Comparison of ENCODE assay signal across 8 cellular contexts in the genomic region with DNA sequence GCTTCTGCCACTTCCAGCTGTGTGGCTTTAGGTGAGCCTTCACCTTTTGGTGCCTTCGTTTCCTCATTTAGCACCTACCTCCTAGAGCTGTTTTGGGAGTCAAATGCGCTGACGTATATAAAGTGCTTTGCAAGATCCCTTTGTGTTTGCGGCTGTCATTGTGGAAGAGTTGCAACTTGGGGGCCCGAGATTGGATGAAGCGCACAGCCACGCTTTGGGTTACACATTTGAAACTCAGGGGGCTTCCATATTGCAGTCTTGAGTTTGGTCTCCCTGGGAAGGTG. TPM values are rescaled to one million over a fixed set of nuclear protein-coding genes. Genes with fewer than 3 reads are reported as not detected.
DNase-seq lines count a peak whose midpoint lies in the region; ATAC-seq, FAIRE-seq and TF ChIP-seq lines count a peak whose summit lies in the region.

No MANE protein-coding gene starts in this region.

- H3F3A ChIP-seq in DOHH2 (ENCODE audit: control insufficient read depth, insufficient read depth), result peaks cover 5% of the 10 kb centered on the region; the same call in 1 of the 2 replicates

- ATAC-seq in HG02981 (IDR thresholded peaks at IDR 0.05; ENCODE audit: unreplicated experiment), result no peak

- no peak overlapping the region for H3K14ac ChIP-seq in H1 (ENCODE audit: insufficient read length)

- no peak overlapping the region for H4K5ac ChIP-seq in H1 (ENCODE audit: insufficient read length, low read depth, low read length)

- peak overlapping the region; percentile 83 for H3K4me2 ChIP-seq in DOHH2 (ENCODE audit: low read length)
- peak overlapping the region; percentile 90 to 95 for H3K4me2 ChIP-seq in H1 (ENCODE audit: insufficient read depth in 1 of 2, low read depth in 2 of 2, low read length in 2 of 2)

- H3K9me3 ChIP-seq in DOHH2 (ENCODE audit: control insufficient read depth, insufficient read depth, low read length) (no peaks in the 10 kb centered on the region), H1 (ENCODE audit: insufficient read depth in 2 of 2, low read depth in 1 of 2, low read length in 1 of 2) (no peaks in the 10 kb centered on the region), ovary (no peaks in the 10 kb centered on the region)

- H2BK5ac ChIP-seq in H1 (ENCODE audit: low read depth, low read length), result 0 out of 2 replicates have a peak overlapping the region, but pooled peaks have one; percentile 87

- TF ChIP-seq POLR2A in H1 (IDR thresholded peaks at IDR 0.05; ENCODE audit: control extremely low read depth in 1 of 2, low read depth in 2 of 2, low read length in 2 of 2), result no peak
- no peak for TF ChIP-seq POLR2A in ovary (IDR thresholded peaks at IDR 0.05)

- peaks cover 78% of the 10 kb centered on the region for H3K79me2 ChIP-seq in DOHH2 (ENCODE audit: control insufficient read depth, low read length)
- H3K79me2 ChIP-seq in H1 (ENCODE audit: control insufficient read depth in 1 of 2, insufficient read depth in 2 of 2, low read length in 2 of 2), result peaks cover 0 to 12% of the 10 kb centered on the region in 2 experiments; a peak in 1 of 4 replicates

- no peak for TF ChIP-seq RAD21 in H1 (IDR thresholded peaks at IDR 0.05 in 1 of 2, conservative IDR thresholded peaks at IDR 0.05 in 1 of 2; ENCODE audit: low read depth in 2 of 2, low read length in 2 of 2)

- H3K9ac ChIP-seq in H1 (replicated peaks in 1 of 4; ENCODE audit: extremely low read depth in 1 of 4, low read depth in 3 of 4, low read length in 3 of 4), result peak overlapping the region in 3 of 4 experiments; percentile 66 to 82 (median 69); a peak in 6 of 7 replicates

- POLR2A ChIA-PET in H1 (lab: Charles Lee; ENCODE audit: partially characterized antibody) (interaction anchor here (0.8 to 2.8 kb wide), 15 partner anchors 10 to 253 kb away, joined by 3 to 13 read pairs (median 3); a partner anchor contains a TSS), HEK293T (lab: Yijun Ruan, JAX) (interaction anchor here (0.8 to 2.5 kb wide), 4 partner anchors 10 to 91 kb away, joined by 3 to 17 read pairs (median 4); a partner anchor contains a TSS)

- H4K91ac ChIP-seq in H1 (replicated peaks; ENCODE audit: insufficient read length, low read length), result peak overlapping the region; percentile 17

- FAIRE-seq in H1 (lab: Jason Lieb, UNC), result no peak

- DNase-seq in NCI-H526 (lab: John Stamatoyannopoulos, UW) (peak; percentile 56 to 64), H1 (ENCODE audit: low read depth in 1 of 2, low spot score in 2 of 2) (no peak), ovary (no peak), HEK293T (ENCODE audit: extremely low spot score) (no peak), RKO (ENCODE audit: low spot score) (no peak)
- no peak for DNase-seq in activated effector memory CD4-positive, alpha-beta T cell treated with Interleukin-2 at 50 U/mL for 16 hours

- H3K9me2 ChIP-seq in DOHH2 (replicated peaks; ENCODE audit: control insufficient read depth, low read length), result no peaks in the 10 kb centered on the region

- H3K27me3 ChIP-seq in DOHH2 (ENCODE audit: control insufficient read depth, low read length) (no peaks in the 10 kb centered on the region), H1 (replicated peaks in 1 of 4; ENCODE audit: control insufficient read depth in 3 of 4, extremely low read depth in 1 of 4, insufficient read depth in 3 of 4, low read length in 3 of 4) (no peaks in the 10 kb centered on the region), ovary (no peaks in the 10 kb centered on the region)

- no peak overlapping the region for H2BK15ac ChIP-seq in H1 (ENCODE audit: low read length)

- no peak overlapping the region for H2AK5ac ChIP-seq in H1 (ENCODE audit: low read depth, low read length)

- CTCF ChIA-PET in H1 (lab: Charles Lee; ENCODE audit: partially characterized antibody), result interaction anchor here (0.6 to 1.8 kb wide), 7 partner anchors 12 to 258 kb away, joined by 3 to 8 read pairs (median 4); a partner anchor contains a TSS
- CTCF ChIA-PET in HEK293T (lab: Yijun Ruan, JAX), result no interaction called here

- H3K36me3 ChIP-seq in DOHH2 (ENCODE audit: control insufficient read depth, low read length) (peaks cover 67% of the 10 kb centered on the region), H1 (ENCODE audit: control insufficient read depth in 2 of 4, insufficient read depth in 4 of 4, low read length in 3 of 4) (peaks cover 0 to 6% (median 1%) of the 10 kb centered on the region in 4 experiments; a peak in 2 of 8 replicates), ovary (no peaks in the 10 kb centered on the region)

- WGBS in H1 (ENCODE audit: extremely low coverage in 1 of 2, insufficient coverage in 1 of 2, insufficient read length in 1 of 2, insufficient replicate concordance in 2 of 2, low coverage in 1 of 2, low lambda C conversion rate in 2 of 2, missing lambda C conversion rate in 1 of 2), 2 experiments, result 33% methylated on average over 7 of the region's 7 CpGs; no CpG with 5 or more reads in 1 of the 2 experiments
- WGBS in ovary, 3 donors, result 2 to 6% (median 6%) methylated on average over 7 of the region's 7 CpGs

- H3K18ac ChIP-seq in H1 (ENCODE audit: extremely low read depth, low read length), result no peak overlapping the region; the same call in 1 of the 2 replicates

- H3K4me3 ChIP-seq in DOHH2 (ENCODE audit: low read length) (peak overlapping the region; percentile 94), H1 (ENCODE audit: extremely low read depth in 1 of 4, insufficient read depth in 2 of 4, low read depth in 3 of 4, low read length in 4 of 4) (peak overlapping the region; percentile 77 to 92 (median 85)), ovary (peak overlapping the region; percentile 87)

- peaks cover 7% of the 10 kb centered on the region; the same call in 1 of the 2 replicates for H3K79me1 ChIP-seq in H1 (ENCODE audit: low read depth, low read length)

- H2BK120ac ChIP-seq in H1 (replicated peaks; ENCODE audit: low read depth, low read length), result no peak overlapping the region

- H4K8ac ChIP-seq in H1 (ENCODE audit: extremely low read depth, insufficient read depth, low read length), result peak overlapping the region; percentile 95

- no peak overlapping the region for H2BK20ac ChIP-seq in H1 (ENCODE audit: low read length)

- TF ChIP-seq CTCF in DOHH2 (IDR thresholded peaks at IDR 0.05; ENCODE audit: low read depth, low read length, poor library complexity, severe bottlenecking) (no peak), H1 (IDR thresholded peaks at IDR 0.05; ENCODE audit: control extremely low read depth in 1 of 3, insufficient read depth in 1 of 3, low read depth in 1 of 3, low read length in 3 of 3) (no peak), ovary (IDR thresholded peaks at IDR 0.05) (no peak)

- H4K20me1 ChIP-seq in DOHH2 (ENCODE audit: control insufficient read depth, insufficient read depth, low read depth, low read length) (peaks cover 9% of the 10 kb centered on the region; the same call in 1 of the 2 replicates), H1 (replicated peaks in 1 of 2; ENCODE audit: control insufficient read depth in 1 of 2, insufficient read depth in 2 of 2, low read length in 2 of 2) (peaks cover 0 to 12% of the 10 kb centered on the region in 2 experiments)

- intact Hi-C loops in ovary (cut with DNase I), result loop anchor here (5.0 kb wide), 4 partner anchors 62 to 257 kb away; a partner anchor contains a TSS

- H3K56ac ChIP-seq in H1 (replicated peaks; ENCODE audit: insufficient read length, low read depth, low read length), result no peak overlapping the region

- H3K4me1 ChIP-seq in DOHH2 (ENCODE audit: control insufficient read depth, low read length) (peaks cover 51% of the 10 kb centered on the region), H1 (replicated peaks in 1 of 4; ENCODE audit: control insufficient read depth in 3 of 4, insufficient read depth in 4 of 4, low read length in 3 of 4) (peaks cover 0 to 20% (median 11%) of the 10 kb centered on the region in 4 experiments; a peak in 6 of 7 replicates), ovary (ENCODE audit: insufficient read depth) (peaks cover 29% of the 10 kb centered on the region)

- TF ChIP-seq EP300 in H1 (IDR thresholded peaks at IDR 0.05; ENCODE audit: borderline replicate concordance in 1 of 2, low read depth in 2 of 2, low read length in 2 of 2), result no peak
- no peak for TF ChIP-seq EP300 in ovary (IDR thresholded peaks at IDR 0.05)

- no peak overlapping the region for H3K23ac ChIP-seq in H1 (ENCODE audit: insufficient read length)

- H3K4ac ChIP-seq in H1 (replicated peaks; ENCODE audit: insufficient read length, low read depth, low read length), result no peak overlapping the region

- 0 out of 2 replicates have a peak overlapping the region, but pooled peaks have one; percentile 39 for H2BK12ac ChIP-seq in H1 (ENCODE audit: low read depth, low read length)

- peaks cover 20% of the 10 kb centered on the region; the same call in 1 of the 2 replicates for H3K23me2 ChIP-seq in H1 (ENCODE audit: low read depth, low read length)

- H3K27ac ChIP-seq in DOHH2 (ENCODE audit: low read depth, low read length) (peak overlapping the region; percentile 72), H1 (ENCODE audit: low read depth, low read length) (no peak overlapping the region), ovary (peak overlapping the region; percentile 67 to 88)

- peak overlapping the region; percentile 42; the same call in 1 of the 2 replicates for H2AFZ ChIP-seq in H1 (ENCODE audit: low read length)

RNA-seq across cellular contexts. Expression of a gene that starts 0.6 kb away (rescaled TPM):
- 109 and 115 TPM in 2 replicates for total RNA-seq in H1 (2021; fragmentation: NEBNext Ultra II Directional; extraction: Animal tissue kit (Norgen Biotek cat#: 25700))
- polyA plus RNA-seq in H1 (2011; rRNA removed) (76.4 and 97.6 TPM in 2 replicates), ovary (100 to 1,000 TPM in 1 of 2 donors, 10 to 100 TPM in 1; 65.4 to 313 TPM)
- polyA plus RNA-seq in H1 (2011; cell fraction: cytosol; rRNA removed), result 167 TPM
- 189 TPM for polyA plus RNA-seq in H1 (2011; cell fraction: nucleus; rRNA removed)
- 132 to 155 TPM (median 146 TPM) in 4 replicates for polyA plus RNA-seq in H1 (2012, experiment 1 of 2)
- 99.7 TPM for polyA plus RNA-seq in H1 (2012, experiment 2 of 2)
- 111 TPM for polyA plus RNA-seq in H1 (2013, experiment 1 of 2)
- 111 TPM for polyA plus RNA-seq in H1 (2013, experiment 2 of 2)
- polyA minus RNA-seq in H1 (2011; rRNA and poly(A)+ RNA removed), result 18.1 and 21.2 TPM in 2 replicates
- 44.5 TPM for polyA minus RNA-seq in H1 (2011; cell fraction: cytosol; rRNA and poly(A)+ RNA removed)
- 19.1 TPM for polyA minus RNA-seq in H1 (2011; cell fraction: nucleus; rRNA and poly(A)+ RNA removed)
- 100 to 1,000 TPM; 158 to 216 (median 192) TPM for total RNA-seq in ovary

RNA-seq across cellular contexts. Expression of a gene that starts 4.8 kb away (rescaled TPM):
- total RNA-seq in H1 (2021; fragmentation: NEBNext Ultra II Directional; extraction: Animal tissue kit (Norgen Biotek cat#: 25700)), result 17.3 and 17.4 TPM in 2 replicates
- polyA plus RNA-seq in H1 (2011; rRNA removed), result 20.3 and 35.6 TPM in 2 replicates
- 27.1 TPM for polyA plus RNA-seq in H1 (2011; cell fraction: cytosol; rRNA removed)
- polyA plus RNA-seq in H1 (2011; cell fraction: nucleus; rRNA removed), result 58.8 TPM
- 6.5 to 12.5 TPM (median 11.5 TPM) in 4 replicates for polyA plus RNA-seq in H1 (2012, experiment 1 of 2)
- 9.1 TPM for polyA plus RNA-seq in H1 (2012, experiment 2 of 2)
- 5.4 TPM for polyA plus RNA-seq in H1 (2013, experiment 1 of 2)
- 5.4 TPM for polyA plus RNA-seq in H1 (2013, experiment 2 of 2)
- polyA minus RNA-seq in H1 (2011; rRNA and poly(A)+ RNA removed), result 10.5 and 13.0 TPM in 2 replicates
- polyA minus RNA-seq in H1 (2011; cell fraction: cytosol; rRNA and poly(A)+ RNA removed), result 10.9 TPM
- 27.0 TPM for polyA minus RNA-seq in H1 (2011; cell fraction: nucleus; rRNA and poly(A)+ RNA removed)
- total RNA-seq in ovary, result 10 to 100 TPM; 10.6 to 17.6 (median 16.8) TPM
- 10 to 100 TPM in 1 of 2 donors, 1 to 10 TPM in 1; 1.4 to 17.1 TPM for polyA plus RNA-seq in ovary

RNA-seq across cellular contexts. Expression of a gene that starts 13.6 kb away (rescaled TPM):
- 6.3 and 8.0 TPM in 2 replicates for total RNA-seq in H1 (2021; fragmentation: NEBNext Ultra II Directional; extraction: Animal tissue kit (Norgen Biotek cat#: 25700))
- polyA plus RNA-seq in H1 (2011; rRNA removed) (3.8 and 5.0 TPM in 2 replicates), ovary (1 to 10 TPM; 1.7 to 3.4 TPM)
- 4.0 TPM for polyA plus RNA-seq in H1 (2011; cell fraction: cytosol; rRNA removed)
- 7.8 TPM for polyA plus RNA-seq in H1 (2011; cell fraction: nucleus; rRNA removed)
- 1.7 to 3.8 TPM (median 3.3 TPM) in 4 replicates for polyA plus RNA-seq in H1 (2012, experiment 1 of 2)
- polyA plus RNA-seq in H1 (2012, experiment 2 of 2), result 3.3 TPM
- polyA plus RNA-seq in H1 (2013, experiment 1 of 2), result 3.2 TPM
- polyA plus RNA-seq in H1 (2013, experiment 2 of 2), result 3.4 TPM
- 6.1 and 7.9 TPM in 2 replicates for polyA minus RNA-seq in H1 (2011; rRNA and poly(A)+ RNA removed)
- 6.6 TPM for polyA minus RNA-seq in H1 (2011; cell fraction: cytosol; rRNA and poly(A)+ RNA removed)
- 9.2 TPM for polyA minus RNA-seq in H1 (2011; cell fraction: nucleus; rRNA and poly(A)+ RNA removed)
- total RNA-seq in ovary, result 10 to 100 TPM in 2 of 7 donors, 1 to 10 TPM in 5; 4.1 to 14.3 (median 6.9) TPM

Comparison
In these comparisons a context has a peak if more than half of its experiments do, and no peak if none do; other contexts are left out.
1. DNase-seq: peak in NCI-H526 (2 of 2); none in H1 (0 of 2), ovary (0 of 5), HEK293T (single experiment), activated effector memory CD4-positive, alpha-beta T cell treated with Interleukin-2 at 50 U/mL for 16 hours (single experiment) and RKO (single experiment).
2. Peak in every context shown above with its lines, with median percentiles within 50 percentile points of each other: H3K4me3 ChIP-seq.